In the genomic region with DNA sequence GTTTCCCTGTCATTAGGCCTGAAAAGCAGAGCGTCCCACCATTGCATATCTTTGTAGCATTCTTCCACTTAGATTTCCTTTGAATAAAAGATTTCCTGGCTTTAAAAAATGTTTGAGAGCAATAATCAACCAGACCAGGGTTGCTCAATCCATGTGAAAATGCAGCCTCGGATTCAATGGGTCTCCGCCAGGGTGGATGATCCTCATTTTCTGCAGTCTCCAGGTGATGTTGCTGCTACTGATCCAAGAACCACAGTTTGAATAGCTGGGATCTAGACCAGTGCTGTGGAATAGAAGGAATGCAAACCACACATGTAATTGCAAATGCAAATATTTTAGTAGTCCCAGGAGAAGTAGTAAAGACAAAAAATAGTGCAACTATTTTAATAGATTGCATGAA, we compare ENCODE assay signal across 18 cellular contexts.
A peak's percentile ranks its signal among the peaks of the same experiment; 100 is the strongest.
DNase-seq lines count a peak whose midpoint lies in the region; ATAC-seq and TF ChIP-seq lines count a peak whose summit lies in the region.
"Had no signal": no experiment of that assay in that cellular context is flagged by ENCODE, and none has a peak within 500 bp of the region (broad histone marks: within the 10 kb centered on the region; RNA-seq: fewer than 3 reads in every experiment).

No MANE protein-coding gene starts in this region.

- peaks cover 0 to 12% (median 0%) of the 10 kb centered on the region in 4 donors for H3K27me3 ChIP-seq in esophagus muscularis mucosa

- intact Hi-C loops in esophagus muscularis mucosa (cut with DNase I) = no loop called here

- no peak overlapping the region for H3K27ac ChIP-seq in esophagus muscularis mucosa (replicated peaks in 1 of 4)
- H3K27ac ChIP-seq: A549 had no signal

- no peak for TF ChIP-seq EP300 in esophagus muscularis mucosa (IDR thresholded peaks at IDR 0.05)

- ATAC-seq in HG02840 (IDR thresholded peaks at IDR 0.05; ENCODE audit: low FRiP score, unreplicated experiment) = no peak
- ATAC-seq: A549 had no signal

- 90% methylated on average over 3 of the region's 3 CpGs for whole genome bisulfite sequencing in esophagus muscularis mucosa

- no peak overlapping the region for H3K4me3 ChIP-seq in AG10803 (ENCODE audit: low read length)
- no peak overlapping the region for H3K4me3 ChIP-seq in esophagus muscularis mucosa
- H3K4me3 ChIP-seq: A549 had no signal

- no peaks in the 10 kb centered on the region for H3K4me1 ChIP-seq in esophagus muscularis mucosa
- H3K4me1 ChIP-seq: A549 had no signal

- no peak for TF ChIP-seq POLR2A in esophagus muscularis mucosa (IDR thresholded peaks at IDR 0.05; ENCODE audit: low read depth)

- no peak for TF ChIP-seq CTCF in AG10803 (conservative IDR thresholded peaks at IDR 0.05; ENCODE audit: low read length)
- TF ChIP-seq CTCF in esophagus muscularis mucosa (IDR thresholded peaks at IDR 0.05) = no peak

- no peaks in the 10 kb centered on the region for H3K36me3 ChIP-seq in esophagus muscularis mucosa

- peaks cover 0 to 3% (median 0%) of the 10 kb centered on the region in 4 donors for H3K9me3 ChIP-seq in esophagus muscularis mucosa
- H3K9me3 ChIP-seq: A549 had no signal

- DNase-seq in AG10803 (ENCODE audit: low read depth) (peak; percentile 0), NCI-H526 treated with DMSO at 0.1 percent for 48 hours (lab: John Stamatoyannopoulos, UW) (peak; percentile 26), esophagus muscularis mucosa (ENCODE audit: extremely low spot score) (peak; percentile 60), NCI-H1105 treated with DMSO at 0.1 percent for 48 hours (lab: John Stamatoyannopoulos, UW) (no peak), NCI-H2029 (lab: John Stamatoyannopoulos, UW) (no peak)
- DNase-seq: 8988T; ACHN; C1 segment of cervical spinal cord; Calu3; CD4-positive, alpha-beta memory T cell; COR-L47; DMS53; DMS79 treated with DMSO at 0.1 percent for 48 hours; GF-D8; GOT3; HCEC 1CT had no signal

Comparison
In these comparisons a context has a peak if more than half of its experiments do, and no peak if none do; other contexts are left out.
1. DNase-seq: peak in AG10803 (single experiment), NCI-H526 treated with DMSO at 0.1 percent for 48 hours (single experiment) and esophagus muscularis mucosa (single experiment); none in NCI-H1105 treated with DMSO at 0.1 percent for 48 hours (single experiment) and NCI-H2029 (single experiment).